ENCODE assay signal across 14 cellular contexts in the genomic region with DNA sequence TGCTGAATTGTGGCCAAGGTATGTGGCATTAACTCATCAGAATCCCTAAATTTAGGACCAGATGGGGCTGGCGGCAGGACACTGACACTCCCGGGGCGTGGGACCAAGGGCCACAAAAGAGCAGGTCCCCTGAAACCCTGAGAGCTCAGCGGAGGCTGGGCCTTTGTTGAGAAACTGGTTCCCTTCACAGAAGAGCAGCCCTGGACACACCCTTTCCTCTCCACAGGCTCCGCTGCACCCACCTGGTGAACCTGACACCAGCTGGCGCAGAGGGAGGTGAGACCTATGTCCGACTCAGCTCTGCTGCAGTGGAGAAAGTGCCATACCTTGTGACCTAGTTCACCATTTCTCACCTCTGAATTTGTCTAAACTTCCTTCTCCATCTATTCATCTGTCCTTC.
"Had no signal": no experiment of that assay in that cellular context is flagged by ENCODE, and none has a peak within 500 bp of the region (broad histone marks: within the 10 kb centered on the region; RNA-seq: fewer than 3 reads in every experiment).

No MANE protein-coding gene starts in this region.

- H3K9me3 Mint-ChIP-seq: natural killer cell treated with Interleukin-12 subunit alpha and Interleukin-12 subunit beta and Interleukin-15 and Interleukin-18, amount 100 ng/mL, for 72 hours had no signal

- H3K36me3 Mint-ChIP-seq: activated naive CD4-positive, alpha-beta T cell treated with anti-CD3 and anti-CD28 coated beads, Interleukin-2, amount 10 ng/mL, durations not matched to agents 7 days and 5 days; natural killer cell treated with Interleukin-12 subunit alpha and Interleukin-12 subunit beta and Interleukin-15 and Interleukin-18, amount 100 ng/mL, for 72 hours had no signal

- H3K4me1 ChIP-seq: left lung, upper lobe of left lung had no signal

- H3K4me3 ChIP-seq: left lung, upper lobe of left lung had no signal

- H3K4me3 Mint-ChIP-seq: activated naive CD4-positive, alpha-beta T cell treated with anti-CD3 and anti-CD28 coated beads, Interleukin-2, amount 10 ng/mL, durations not matched to agents 7 days and 5 days; natural killer cell treated with Interleukin-12 subunit alpha and Interleukin-12 subunit beta and Interleukin-15 and Interleukin-18, amount 100 ng/mL, for 72 hours had no signal

- H3K27me3 ChIP-seq: left lung, upper lobe of left lung had no signal

- H3K36me3 ChIP-seq: left lung, upper lobe of left lung had no signal

- DNase-seq: activated CD4-positive, alpha-beta T cell treated with anti-CD3 and anti-CD28 coated beads, Interleukin-2, amount 50 U/mL, for 1 hour; activated naive CD4-positive, alpha-beta T cell treated with anti-CD3 and anti-CD28 coated beads, Interleukin-2, amount 10 ng/mL, durations not matched to agents 7 days and 5 days; activated T-cell treated with anti-CD3 and anti-CD28 coated beads, Interleukin-2, amount 50 U/mL, for 1 hour; hippocampal formation; left lung; stimulated activated CD4-positive, alpha-beta T cell treated with anti-CD3 and anti-CD28 coated beads, Interleukin-15, amount 100 ng/mL, for 24 hours; stimulated activated CD4-positive, alpha-beta T cell treated with anti-CD3 and anti-CD28 coated beads, Interleukin-4, amount 100 ng/mL, for 1 hour; stimulated activated naive CD4-positive, alpha-beta T cell treated with Interleukin-2 at 50 U/mL for 16 hours; T-helper 9 cell; upper lobe of left lung had no signal

- H3K27ac Mint-ChIP-seq: activated naive CD4-positive, alpha-beta T cell treated with anti-CD3 and anti-CD28 coated beads, Interleukin-2, amount 10 ng/mL, durations not matched to agents 7 days and 5 days; activated T-helper 2 cell treated with anti-CD3 and anti-CD28 coated beads, Interferon-gamma antibody, Interleukin-2, Interleukin-4, amounts not matched to agents 10 μg/mL and 5 μg/mL and 100 μg/mL, durations not matched to agents 14 hours and 24 hours and 36 hours; natural killer cell treated with Interleukin-12 subunit alpha and Interleukin-12 subunit beta and Interleukin-15 and Interleukin-18, amount 100 ng/mL, for 72 hours had no signal

- ATAC-seq: activated CD4-positive, CD25-positive, alpha-beta regulatory T cell treated with anti-CD3 and anti-CD28 coated beads, Interleukin-2, amount 50 U/mL, for 24 hours; esophagus mucosa; left lung; natural killer cell treated with Interleukin-12 subunit alpha and Interleukin-12 subunit beta and Interleukin-15 and Interleukin-18, amount 100 ng/mL, for 72 hours had no signal

- H3K9me3 ChIP-seq: upper lobe of left lung had no signal

- H3K27ac ChIP-seq: left lung, upper lobe of left lung had no signal
